Comparison of ENCODE assay signal across 8 cellular contexts in the genomic region with DNA sequence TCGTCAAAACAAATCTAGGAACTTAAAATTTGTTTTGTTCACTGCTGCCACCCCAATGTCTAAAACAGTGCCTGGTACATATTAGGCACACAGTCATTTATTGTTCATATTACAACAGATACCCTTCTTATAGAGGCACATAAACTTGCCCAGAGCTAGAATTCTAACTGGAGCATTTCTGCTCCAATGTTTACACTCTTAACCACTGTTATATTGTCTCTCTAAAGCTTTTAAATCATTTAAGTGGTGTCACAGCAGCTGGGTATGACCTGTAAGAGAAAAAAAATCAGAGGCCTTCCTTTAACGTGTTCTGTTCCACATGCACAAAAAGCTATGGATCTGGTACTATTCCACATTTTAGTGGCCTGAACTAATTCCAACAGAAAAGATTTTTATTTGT. TPM values are rescaled to one million over a fixed set of nuclear protein-coding genes. Genes with fewer than 3 reads are reported as not detected.
A peak's percentile ranks its signal among the peaks of the same experiment; 100 is the strongest.
DNase-seq lines count a peak whose midpoint lies in the region; ATAC-seq and TF ChIP-seq lines count a peak whose summit lies in the region.

No MANE protein-coding gene starts in this region.

- H3K9me3 Mint-ChIP-seq in activated CD4-positive, alpha-beta T cell treated with anti-CD3 and anti-CD28 coated beads, Interleukin-2, amount 10 ng/mL, durations not matched to agents 24 days and 14 days: no peaks in the 10 kb centered on the region
- H3K9me3 Mint-ChIP-seq in activated T-helper 2 cell treated with anti-CD3 and anti-CD28 coated beads, Interferon-gamma antibody, Interleukin-2, Interleukin-4, amounts not matched to agents 10 μg/mL and 5 μg/mL and 100 μg/mL, durations not matched to agents 14 hours and 24 hours and 36 hours: no peaks in the 10 kb centered on the region

- intact Hi-C loops in activated CD4-positive, alpha-beta T cell treated with anti-CD3 and anti-CD28 coated beads, Interleukin-2, amount 10 ng/mL, durations not matched to agents 24 days and 14 days (cut with micrococcal nuclease): loop anchor here (2.0 kb wide), 1 partner anchor 16 kb away; no protein-coding TSS in a partner anchor
- intact Hi-C loops in activated T-helper 2 cell treated with anti-CD3 and anti-CD28 coated beads, Interferon-gamma antibody, Interleukin-2, Interleukin-4, amounts not matched to agents 10 μg/mL and 5 μg/mL and 100 μg/mL, durations not matched to agents 14 hours and 24 hours and 36 hours (cut with micrococcal nuclease): no loop called here
- intact Hi-C loops in left lung (cut with DNase I): no loop called here

- H3K27ac ChIP-seq in left lung (peak overlapping the region; percentile 100), thymus (ENCODE audit: low read depth) (no peak overlapping the region)

- H3K4me3 ChIP-seq in left lung (peak overlapping the region; percentile 76 to 93), thymus (ENCODE audit: low read length) (peak overlapping the region; percentile 94)

- DNase-seq in activated CD4-positive, alpha-beta T cell treated with anti-CD3 and anti-CD28 coated beads, Interleukin-2, amount 10 ng/mL, durations not matched to agents 24 days and 14 days: no peak
- no peak for DNase-seq in activated CD4-positive, alpha-beta T cell treated with anti-CD3 and anti-CD28 coated beads, Interleukin-2, amount 50 U/mL, for 48 hours
- no peak for DNase-seq in activated T-helper 2 cell treated with anti-CD3 and anti-CD28 coated beads, Interferon-gamma antibody, Interleukin-2, Interleukin-4, amounts not matched to agents 10 μg/mL and 5 μg/mL and 100 μg/mL, durations not matched to agents 14 hours and 24 hours and 36 hours (ENCODE audit: low spot score)
- DNase-seq in left lung (no peak), NCI-H82 (lab: John Stamatoyannopoulos, UW) (no peak)

- H3K36me3 ChIP-seq in left lung (peaks cover 0 to 21% of the 10 kb centered on the region in 2 donors), thymus (ENCODE audit: control insufficient read depth, insufficient read depth) (peaks cover 3% of the 10 kb centered on the region)

- no peak for TF ChIP-seq CTCF in left lung (IDR thresholded peaks at IDR 0.05)

- WGBS in thymus: 30% methylated on average over 2 of the region's 2 CpGs

- ATAC-seq in left lung (no peak), GM19452 (IDR thresholded peaks at IDR 0.05; ENCODE audit: unreplicated experiment) (no peak)
- ATAC-seq in activated CD4-positive, CD25-positive, alpha-beta regulatory T cell treated with anti-CD3 and anti-CD28 coated beads, Interleukin-2, amount 50 U/mL, for 24 hours: no peak

- no peak overlapping the region for H3K4me3 Mint-ChIP-seq in activated CD4-positive, alpha-beta T cell treated with anti-CD3 and anti-CD28 coated beads, Interleukin-2, amount 10 ng/mL, durations not matched to agents 24 days and 14 days
- no peak overlapping the region for H3K4me3 Mint-ChIP-seq in activated T-helper 2 cell treated with anti-CD3 and anti-CD28 coated beads, Interferon-gamma antibody, Interleukin-2, Interleukin-4, amounts not matched to agents 10 μg/mL and 5 μg/mL and 100 μg/mL, durations not matched to agents 14 hours and 24 hours and 36 hours (ENCODE audit: low read depth)

- H3K4me1 ChIP-seq in left lung: peaks cover 46 to 65% of the 10 kb centered on the region in 2 donors
- H3K4me1 ChIP-seq in thymus (ENCODE audit: control insufficient read depth, insufficient read depth, low read length): peaks cover 11% of the 10 kb centered on the region

- H3K27me3 Mint-ChIP-seq in activated CD4-positive, alpha-beta T cell treated with anti-CD3 and anti-CD28 coated beads, Interleukin-2, amount 10 ng/mL, durations not matched to agents 24 days and 14 days: no peaks in the 10 kb centered on the region
- H3K27me3 Mint-ChIP-seq in activated T-helper 2 cell treated with anti-CD3 and anti-CD28 coated beads, Interferon-gamma antibody, Interleukin-2, Interleukin-4, amounts not matched to agents 10 μg/mL and 5 μg/mL and 100 μg/mL, durations not matched to agents 14 hours and 24 hours and 36 hours (ENCODE audit: low read depth): no peaks in the 10 kb centered on the region

- H3K27ac Mint-ChIP-seq in activated CD4-positive, alpha-beta T cell treated with anti-CD3 and anti-CD28 coated beads, Interleukin-2, amount 10 ng/mL, durations not matched to agents 24 days and 14 days: peak overlapping the region; percentile 61
- peak overlapping the region; percentile 67 for H3K27ac Mint-ChIP-seq in activated T-helper 2 cell treated with anti-CD3 and anti-CD28 coated beads, Interferon-gamma antibody, Interleukin-2, Interleukin-4, amounts not matched to agents 10 μg/mL and 5 μg/mL and 100 μg/mL, durations not matched to agents 14 hours and 24 hours and 36 hours

- H3K27me3 ChIP-seq in left lung (no peaks in the 10 kb centered on the region), thymus (ENCODE audit: control insufficient read depth, insufficient read depth) (no peaks in the 10 kb centered on the region)

- no peaks in the 10 kb centered on the region for H3K9me3 ChIP-seq in left lung
- H3K9me3 ChIP-seq in thymus (ENCODE audit: control insufficient read depth): no peaks in the 10 kb centered on the region

- H3K36me3 Mint-ChIP-seq in activated CD4-positive, alpha-beta T cell treated with anti-CD3 and anti-CD28 coated beads, Interleukin-2, amount 10 ng/mL, durations not matched to agents 24 days and 14 days (ENCODE audit: low read depth): peaks cover 38% of the 10 kb centered on the region
- H3K36me3 Mint-ChIP-seq in activated T-helper 2 cell treated with anti-CD3 and anti-CD28 coated beads, Interferon-gamma antibody, Interleukin-2, Interleukin-4, amounts not matched to agents 10 μg/mL and 5 μg/mL and 100 μg/mL, durations not matched to agents 14 hours and 24 hours and 36 hours (ENCODE audit: low read depth): peaks cover 36% of the 10 kb centered on the region

- peaks cover 43% of the 10 kb centered on the region for H3K4me1 Mint-ChIP-seq in activated CD4-positive, alpha-beta T cell treated with anti-CD3 and anti-CD28 coated beads, Interleukin-2, amount 10 ng/mL, durations not matched to agents 24 days and 14 days
- H3K4me1 Mint-ChIP-seq in activated T-helper 2 cell treated with anti-CD3 and anti-CD28 coated beads, Interferon-gamma antibody, Interleukin-2, Interleukin-4, amounts not matched to agents 10 μg/mL and 5 μg/mL and 100 μg/mL, durations not matched to agents 14 hours and 24 hours and 36 hours (ENCODE audit: low read depth): peaks cover 51% of the 10 kb centered on the region

RNA-seq across cellular contexts. Expression of gene UBE2D3, which starts 3.0 kb away (rescaled TPM):
- 488 TPM in 2 replicates for total RNA-seq in activated CD4-positive, alpha-beta T cell treated with anti-CD3 and anti-CD28 coated beads, Interleukin-2, amount 10 ng/mL, durations not matched to agents 24 days and 14 days
- total RNA-seq in activated T-helper 2 cell treated with anti-CD3 and anti-CD28 coated beads, Interferon-gamma antibody, Interleukin-2, Interleukin-4, amounts not matched to agents 10 μg/mL and 5 μg/mL and 100 μg/mL, durations not matched to agents 14 hours and 24 hours and 36 hours: 429 and 432 TPM in 2 replicates
- total RNA-seq in left lung: 100 to 1,000 TPM; 241 to 313 TPM
- polyA plus RNA-seq in thymus: 318 TPM

RNA-seq across cellular contexts. Expression of gene CISD2, which starts 44.4 kb away (rescaled TPM):
- 43.9 and 48.5 TPM in 2 replicates for total RNA-seq in activated CD4-positive, alpha-beta T cell treated with anti-CD3 and anti-CD28 coated beads, Interleukin-2, amount 10 ng/mL, durations not matched to agents 24 days and 14 days
- total RNA-seq in activated T-helper 2 cell treated with anti-CD3 and anti-CD28 coated beads, Interferon-gamma antibody, Interleukin-2, Interleukin-4, amounts not matched to agents 10 μg/mL and 5 μg/mL and 100 μg/mL, durations not matched to agents 14 hours and 24 hours and 36 hours: 50.8 and 51.4 TPM in 2 replicates
- total RNA-seq in left lung: 10 to 100 TPM; 30.6 to 38.6 TPM
- 28.8 TPM for polyA plus RNA-seq in thymus
